In the genomic region with DNA sequence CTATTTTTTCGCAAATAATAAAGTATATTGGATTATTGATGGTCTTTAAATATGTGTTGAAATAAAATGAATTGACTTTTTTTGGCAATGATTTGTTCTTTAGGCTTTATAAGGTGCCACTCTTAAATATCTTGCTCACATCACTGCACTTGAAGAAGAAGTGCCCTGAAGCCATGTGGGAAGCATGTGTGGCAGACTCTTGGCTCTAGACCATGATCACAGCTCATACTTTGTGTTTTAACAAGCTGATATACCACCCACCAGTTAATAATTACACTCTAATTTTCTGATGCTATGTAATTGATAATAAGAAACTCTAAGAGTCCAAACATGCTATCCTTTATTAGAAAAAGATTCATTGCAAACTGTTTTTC, we compare ENCODE assay signal across 23 cellular contexts.
"Had no signal": no experiment of that assay in that cellular context is flagged by ENCODE, and none has a peak within 500 bp of the region (broad histone marks: within the 10 kb centered on the region; RNA-seq: fewer than 3 reads in every experiment).

No MANE protein-coding gene starts in this region.

- H3K9me3 ChIP-seq: gastrocnemius medialis, heart left ventricle, left ventricle myocardium inferior, mucosa of descending colon, ovary, testis had no signal

- ATAC-seq: activated CD8-positive, alpha-beta memory T cell treated with anti-CD3 and anti-CD28 coated beads, Interleukin-2, amount 10 ng/mL, durations not matched to agents 7 days and 5 days; gastrocnemius medialis; heart left ventricle; mucosa of descending colon; sciatic nerve; WTC11 had no signal

- H3K36me3 Mint-ChIP-seq: naive B cell; neural progenitor cell; stimulated activated effector memory CD8-positive, alpha-beta T cell treated with anti-CD3 and anti-CD28 coated beads, Interleukin-12 subunit alpha, Interleukin-12 subunit beta, amount 100 ng/mL, for 72 hours; type B pancreatic cell had no signal

- H3K36me3 ChIP-seq: brain microvascular endothelial cell, gastrocnemius medialis, heart left ventricle, left ventricle myocardium inferior, neural progenitor cell, ovary had no signal

- H3K4me1 ChIP-seq: gastrocnemius medialis, testis had no signal

- H3K27ac ChIP-seq: brain microvascular endothelial cell, dorsolateral prefrontal cortex, epithelial cell of prostate, gastrocnemius medialis, heart left ventricle, left ventricle myocardium inferior, neural progenitor cell, ovary, testis had no signal

- H2AFZ ChIP-seq: neural progenitor cell had no signal

- H3K9ac ChIP-seq: neural progenitor cell had no signal

- H3K4me3 Mint-ChIP-seq: activated CD4-positive, alpha-beta memory T cell treated with anti-CD3 and anti-CD28 coated beads, Interleukin-2, amount 10 ng/mL, durations not matched to agents 7 days and 5 days; activated CD8-positive, alpha-beta memory T cell treated with anti-CD3 and anti-CD28 coated beads, Interleukin-2, amount 10 ng/mL, durations not matched to agents 7 days and 5 days; endodermal cell; naive B cell; neural progenitor cell; stimulated activated effector memory CD8-positive, alpha-beta T cell treated with anti-CD3 and anti-CD28 coated beads, Interleukin-12 subunit alpha, Interleukin-12 subunit beta, amount 100 ng/mL, for 72 hours; type B pancreatic cell; WTC11 had no signal

- H3K4me3 ChIP-seq: dorsolateral prefrontal cortex, gastrocnemius medialis, heart left ventricle, left ventricle myocardium inferior, mucosa of descending colon, neural progenitor cell, ovary, testis had no signal

- H3K9me3 Mint-ChIP-seq: endodermal cell; naive B cell; neural progenitor cell; stimulated activated effector memory CD8-positive, alpha-beta T cell treated with anti-CD3 and anti-CD28 coated beads, Interleukin-12 subunit alpha, Interleukin-12 subunit beta, amount 100 ng/mL, for 72 hours had no signal

- DNase-seq: activated CD4-positive, alpha-beta memory T cell treated with anti-CD3 and anti-CD28 coated beads, Interleukin-2, amount 10 ng/mL, durations not matched to agents 7 days and 5 days; activated CD4-positive, alpha-beta T cell treated with anti-CD3 and anti-CD28 coated beads for 4 hours; activated CD8-positive, alpha-beta memory T cell treated with anti-CD3 and anti-CD28 coated beads, Interleukin-2, amount 10 ng/mL, durations not matched to agents 7 days and 5 days; activated naive CD4-positive, alpha-beta T cell treated with Interleukin-2 at 50 U/mL for 16 hours; anterior cingulate cortex; brain microvascular endothelial cell; central memory CD4-positive, alpha-beta T cell; dorsolateral prefrontal cortex; endodermal cell; gastrocnemius medialis; heart left ventricle; left ventricle myocardium inferior; mucosa of descending colon; naive B cell; ovary; stimulated activated CD4-positive, alpha-beta T cell treated with anti-CD3 and anti-CD28 coated beads, Interleukin-4, amount 100 ng/mL, for 24 hours; testis had no signal

- H3K4me1 Mint-ChIP-seq: activated CD4-positive, alpha-beta memory T cell treated with anti-CD3 and anti-CD28 coated beads, Interleukin-2, amount 10 ng/mL, durations not matched to agents 7 days and 5 days had no signal

- H3K27me3 Mint-ChIP-seq: activated CD4-positive, alpha-beta memory T cell treated with anti-CD3 and anti-CD28 coated beads, Interleukin-2, amount 10 ng/mL, durations not matched to agents 7 days and 5 days; activated CD8-positive, alpha-beta memory T cell treated with anti-CD3 and anti-CD28 coated beads, Interleukin-2, amount 10 ng/mL, durations not matched to agents 7 days and 5 days; naive B cell; type B pancreatic cell had no signal

- H3K27me3 ChIP-seq: brain microvascular endothelial cell, gastrocnemius medialis, heart left ventricle, ovary, testis had no signal

- H3K4me2 ChIP-seq: neural progenitor cell had no signal

- H3K27ac Mint-ChIP-seq: activated CD4-positive, alpha-beta memory T cell treated with anti-CD3 and anti-CD28 coated beads, Interleukin-2, amount 10 ng/mL, durations not matched to agents 7 days and 5 days; activated CD8-positive, alpha-beta memory T cell treated with anti-CD3 and anti-CD28 coated beads, Interleukin-2, amount 10 ng/mL, durations not matched to agents 7 days and 5 days; neural progenitor cell; stimulated activated effector memory CD8-positive, alpha-beta T cell treated with anti-CD3 and anti-CD28 coated beads, Interleukin-12 subunit alpha, Interleukin-12 subunit beta, amount 100 ng/mL, for 72 hours; type B pancreatic cell; WTC11 had no signal
